ENCODE assay signal across 14 cellular contexts in the genomic region with DNA sequence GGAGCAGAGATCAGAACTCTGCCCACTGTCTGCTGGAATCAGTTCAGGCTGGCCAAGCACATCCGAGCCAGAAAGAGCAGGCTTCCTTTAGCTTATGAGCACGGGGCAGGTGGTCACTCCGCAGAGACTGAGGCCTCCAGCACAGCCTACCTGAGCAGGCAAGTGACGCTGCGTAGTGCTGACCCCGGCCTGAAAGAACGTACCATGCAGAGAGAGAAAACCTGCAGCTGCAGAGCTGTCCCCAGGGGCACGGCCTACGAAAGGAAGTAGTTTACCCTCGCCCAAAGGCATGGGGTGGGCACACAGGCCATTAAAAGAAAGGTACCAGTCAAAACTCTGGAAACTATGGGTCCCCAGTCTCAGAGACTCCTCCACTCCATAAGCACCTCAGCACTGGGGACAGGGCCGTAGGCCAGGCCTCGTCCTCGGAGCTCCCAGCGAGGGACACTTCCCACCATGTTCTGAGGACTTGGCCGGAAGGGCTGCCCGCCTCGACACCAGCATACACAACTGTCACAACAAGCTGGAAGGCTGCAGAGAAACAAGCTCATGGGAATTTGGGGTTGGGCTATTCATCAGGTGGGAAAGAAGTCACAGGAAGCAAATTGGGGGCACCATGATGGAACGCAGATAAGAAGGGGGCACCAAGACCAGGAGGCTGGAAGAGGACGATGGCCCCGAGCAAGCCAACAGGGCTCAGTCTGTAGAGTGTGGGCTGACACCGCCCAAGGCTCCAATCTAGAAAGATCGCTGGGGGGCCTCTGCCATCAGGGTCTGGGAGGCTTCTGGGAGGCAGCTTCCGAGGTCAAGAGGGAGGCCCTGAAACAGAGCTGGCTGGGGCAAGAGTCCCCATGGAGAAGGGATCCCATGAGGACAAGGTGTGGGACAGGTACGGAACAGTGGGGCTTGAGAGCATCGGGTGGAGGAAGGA.
"Had no signal": no experiment of that assay in that cellular context is flagged by ENCODE, and none has a peak within 500 bp of the region (broad histone marks: within the 10 kb centered on the region; RNA-seq: fewer than 3 reads in every experiment).

No MANE protein-coding gene starts in this region.

- H3K27ac Mint-ChIP-seq: activated B cell treated with CpG ODN at 0.5 μM for 24 hours; activated CD4-positive, alpha-beta T cell treated with anti-CD3 and anti-CD28 coated beads, Interleukin-2, amount 10 ng/mL, durations not matched to agents 24 days and 14 days; activated naive CD8-positive, alpha-beta T cell; T-helper 1 cell treated with Interleukin-12 subunit alpha and Interleukin-12 subunit beta and Interleukin-4 antibody, amounts not matched to agents 30 μg/mL and 1 μg/mL, for 36 hours had no signal

- H3K4me1 ChIP-seq: foreskin keratinocyte, uterus had no signal

- H3K4me1 Mint-ChIP-seq: activated B cell treated with CpG ODN at 0.5 μM for 24 hours had no signal

- H3K9me3 Mint-ChIP-seq: activated B cell treated with CpG ODN at 0.5 μM for 24 hours; activated CD4-positive, alpha-beta T cell treated with anti-CD3 and anti-CD28 coated beads, Interleukin-2, amount 10 ng/mL, durations not matched to agents 24 days and 14 days; activated T-cell treated with anti-CD3 and anti-CD28 coated beads, Interleukin-2, amount 50 U/mL, for 4 hours; T-helper 1 cell treated with Interleukin-12 subunit alpha and Interleukin-12 subunit beta and Interleukin-4 antibody, amounts not matched to agents 30 μg/mL and 1 μg/mL, for 36 hours had no signal

- H3K27me3 ChIP-seq: foreskin keratinocyte, suprapubic skin, uterus had no signal

- H3K27me3 Mint-ChIP-seq: activated B cell treated with CpG ODN at 0.5 μM for 24 hours; activated CD4-positive, alpha-beta T cell treated with anti-CD3 and anti-CD28 coated beads, Interleukin-2, amount 10 ng/mL, durations not matched to agents 24 days and 14 days; activated naive CD8-positive, alpha-beta T cell had no signal

- H3K27ac ChIP-seq: foreskin keratinocyte, suprapubic skin, uterus had no signal

- H3K4me3 ChIP-seq: suprapubic skin, uterus had no signal

- H3K36me3 ChIP-seq: uterus had no signal

- ATAC-seq: activated T-cell treated with anti-CD3 and anti-CD28 coated beads, Interleukin-2, amount 50 U/mL, for 4 hours; foreskin keratinocyte; left ventricle myocardium superior had no signal

- H3K9me3 ChIP-seq: suprapubic skin, uterus had no signal

- DNase-seq: activated B cell treated with CpG ODN at 0.5 μM for 24 hours; activated CD4-positive, alpha-beta T cell treated with anti-CD3 and anti-CD28 coated beads, Interleukin-2, amount 10 ng/mL, durations not matched to agents 24 days and 14 days; activated gamma-delta T cell; activated T-cell treated with anti-CD3 and anti-CD28 coated beads, Interleukin-2, amount 50 U/mL, for 4 hours; anterior cingulate cortex; foreskin keratinocyte; left ventricle myocardium superior; mesendoderm; small intestine; stimulated activated naive CD4-positive, alpha-beta T cell; uterus had no signal

- H3K4me3 Mint-ChIP-seq: activated B cell treated with CpG ODN at 0.5 μM for 24 hours; activated CD4-positive, alpha-beta T cell treated with anti-CD3 and anti-CD28 coated beads, Interleukin-2, amount 10 ng/mL, durations not matched to agents 24 days and 14 days; activated naive CD8-positive, alpha-beta T cell; activated T-cell treated with anti-CD3 and anti-CD28 coated beads, Interleukin-2, amount 50 U/mL, for 4 hours; T-helper 1 cell treated with Interleukin-12 subunit alpha and Interleukin-12 subunit beta and Interleukin-4 antibody, amounts not matched to agents 30 μg/mL and 1 μg/mL, for 36 hours had no signal
